ENCODE assay signal across 16 cellular contexts in genomic region chr17:28467456-28468025, GRCh38. TPM values are rescaled to one million over a fixed set of nuclear protein-coding genes. Genes with fewer than 3 reads are reported as not detected.
DNase-seq lines count a peak whose midpoint lies in the region; ATAC-seq and TF ChIP-seq lines count a peak whose summit lies in the region.
"Had no signal": no experiment of that assay in that cellular context is flagged by ENCODE, and none has a peak within 500 bp of the region (broad histone marks: within the 10 kb centered on the region; RNA-seq: fewer than 3 reads in every experiment).

No MANE protein-coding gene starts in this region.

- in situ Hi-C loops in KBM-7 (cut with MboI; ENCODE audit: low pct_unique_long_range_greater_than_20kb, low sequenced_read_pairs) = no loop called here

- no peaks in the 10 kb centered on the region for H4K20me1 ChIP-seq in BLaER1

- H3K4me3 ChIP-seq in BLaER1 (no peak overlapping the region), spleen (no peak overlapping the region)
- H3K4me3 ChIP-seq: SJCRH30 had no signal

- H3K27ac ChIP-seq in BLaER1 (no peak overlapping the region), spleen (no peak overlapping the region)
- H3K27ac ChIP-seq: SJCRH30 had no signal

- TF ChIP-seq POLR2A in spleen (IDR thresholded peaks at IDR 0.05) = no peak

- H3K9me3 Mint-ChIP-seq in stimulated activated naive CD8-positive, alpha-beta T cell treated with anti-CD3 and anti-CD28 coated beads, Interleukin-15, amount 100 ng/mL, for 72 hours = no peaks in the 10 kb centered on the region
- H3K9me3 Mint-ChIP-seq: stimulated activated naive CD8-positive, alpha-beta T cell treated with anti-CD3 and anti-CD28 coated beads, Interleukin-15, Interleukin-2, amounts not matched to agents 100 ng/mL and 50 ng/mL, for 24 hours; WTC11 had no signal

- peaks cover 17% of the 10 kb centered on the region for H3K4me1 Mint-ChIP-seq in stimulated activated naive CD8-positive, alpha-beta T cell treated with anti-CD3 and anti-CD28 coated beads, Interleukin-15, amount 100 ng/mL, for 72 hours

- peak overlapping the region; percentile 65 for H3K4me2 ChIP-seq in BLaER1

- no peak overlapping the region for H3K9ac ChIP-seq in BLaER1

- H3K4me3 Mint-ChIP-seq in stimulated activated naive CD8-positive, alpha-beta T cell treated with anti-CD3 and anti-CD28 coated beads, Interleukin-15, amount 100 ng/mL, for 72 hours = no peak overlapping the region
- H3K4me3 Mint-ChIP-seq: stimulated activated naive CD8-positive, alpha-beta T cell treated with anti-CD3 and anti-CD28 coated beads, Interleukin-15, Interleukin-2, amounts not matched to agents 100 ng/mL and 50 ng/mL, for 24 hours; WTC11 had no signal

- intact Hi-C loops in spleen (cut with DNase I; ENCODE audit: low total_unique reads) = no loop called here

- H3K27ac Mint-ChIP-seq in stimulated activated naive CD8-positive, alpha-beta T cell treated with anti-CD3 and anti-CD28 coated beads, Interleukin-15, amount 100 ng/mL, for 72 hours = no peak overlapping the region
- H3K27ac Mint-ChIP-seq: stimulated activated naive CD8-positive, alpha-beta T cell treated with anti-CD3 and anti-CD28 coated beads, Interleukin-15, Interleukin-2, amounts not matched to agents 100 ng/mL and 50 ng/mL, for 24 hours; WTC11 had no signal

- no peaks in the 10 kb centered on the region for H3K27me3 ChIP-seq in BLaER1
- H3K27me3 ChIP-seq in spleen (replicated peaks in 1 of 7) = peaks cover 0 to 25% (median 0%) of the 10 kb centered on the region in 7 donors
- H3K27me3 ChIP-seq: SJCRH30 had no signal

- H3K9me3 ChIP-seq in BLaER1 = no peaks in the 10 kb centered on the region
- H3K9me3 ChIP-seq in spleen = no peaks in the 10 kb centered on the region
- H3K9me3 ChIP-seq: SJCRH30 had no signal

- no peak for TF ChIP-seq CTCF in spleen (IDR thresholded peaks at IDR 0.05 in 8 of 11, conservative IDR thresholded peaks at IDR 0.05 in 3 of 11)

- WGBS in spleen, 5 donors = 47 to 71% (median 56%) methylated on average over 17 of the region's 17 CpGs

- H3K27me3 Mint-ChIP-seq in stimulated activated naive CD8-positive, alpha-beta T cell treated with anti-CD3 and anti-CD28 coated beads, Interleukin-15, amount 100 ng/mL, for 72 hours = peaks cover 27% of the 10 kb centered on the region

- DNase-seq in KBM-7 (peak; percentile 47), astrocyte of the hippocampus (ENCODE audit: low read depth, low spot score) (peak; percentile 54), iris pigment epithelial cell (ENCODE audit: low read depth) (peak; percentile 92), NCI-H1930 (lab: John Stamatoyannopoulos, UW) (no peak), NCI-H524 treated with DMSO at 0.1 percent for 48 hours (lab: John Stamatoyannopoulos, UW) (no peak), spleen (no peak)
- no peak for DNase-seq in stimulated activated naive CD8-positive, alpha-beta T cell treated with anti-CD3 and anti-CD28 coated beads, Interleukin-15, amount 100 ng/mL, for 72 hours
- DNase-seq: amniotic stem cell; COR-L47; effector CD8-positive, alpha-beta T cell; NCI-H1417 treated with DMSO at 0.1 percent for 48 hours; stimulated activated CD4-positive, alpha-beta T cell treated with anti-CD3 and anti-CD28 coated beads, Interleukin-4, amount 100 ng/mL, for 4 hours had no signal

- no peaks in the 10 kb centered on the region for H3K36me3 ChIP-seq in BLaER1
- no peaks in the 10 kb centered on the region for H3K36me3 ChIP-seq in spleen
- H3K36me3 ChIP-seq: SJCRH30 had no signal

- H3K4me1 ChIP-seq in BLaER1 (peaks cover 32% of the 10 kb centered on the region), spleen (peaks cover 0 to 13% (median 1%) of the 10 kb centered on the region in 6 donors)

- ATAC-seq in stimulated activated naive CD8-positive, alpha-beta T cell treated with anti-CD3 and anti-CD28 coated beads, Interleukin-15, amount 100 ng/mL, for 72 hours = no peak
- ATAC-seq: WTC11 had no signal

RNA-seq across cellular contexts. Expression of gene SLC13A2, which starts 5.9 kb away (rescaled TPM):
- not detected for total RNA-seq in spleen
- polyA plus RNA-seq in spleen = under 1 TPM in 1 of 3 donors, not detected in 2; 0.03 TPM
- total RNA-seq: SJCRH30, WTC11 had no signal

RNA-seq across cellular contexts. Expression of gene FOXN1, which starts 38.6 kb away (rescaled TPM):
- total RNA-seq in spleen = not detected
- polyA plus RNA-seq in spleen = not detected
- total RNA-seq: SJCRH30, WTC11 had no signal

Comparison
In these comparisons a context has a peak if more than half of its experiments do, and no peak if none do; other contexts are left out.
1. DNase-seq: peak in KBM-7 (single experiment), astrocyte of the hippocampus (single experiment) and iris pigment epithelial cell (single experiment); none in NCI-H1930 (0 of 2), NCI-H524 treated with DMSO at 0.1 percent for 48 hours (single experiment), stimulated activated naive CD8-positive, alpha-beta T cell treated with anti-CD3 and anti-CD28 coated beads, Interleukin-15, amount 100 ng/mL, for 72 hours (0 of 2) and spleen (single experiment).